ENCODE assay signal across 8 cellular contexts in the genomic region with DNA sequence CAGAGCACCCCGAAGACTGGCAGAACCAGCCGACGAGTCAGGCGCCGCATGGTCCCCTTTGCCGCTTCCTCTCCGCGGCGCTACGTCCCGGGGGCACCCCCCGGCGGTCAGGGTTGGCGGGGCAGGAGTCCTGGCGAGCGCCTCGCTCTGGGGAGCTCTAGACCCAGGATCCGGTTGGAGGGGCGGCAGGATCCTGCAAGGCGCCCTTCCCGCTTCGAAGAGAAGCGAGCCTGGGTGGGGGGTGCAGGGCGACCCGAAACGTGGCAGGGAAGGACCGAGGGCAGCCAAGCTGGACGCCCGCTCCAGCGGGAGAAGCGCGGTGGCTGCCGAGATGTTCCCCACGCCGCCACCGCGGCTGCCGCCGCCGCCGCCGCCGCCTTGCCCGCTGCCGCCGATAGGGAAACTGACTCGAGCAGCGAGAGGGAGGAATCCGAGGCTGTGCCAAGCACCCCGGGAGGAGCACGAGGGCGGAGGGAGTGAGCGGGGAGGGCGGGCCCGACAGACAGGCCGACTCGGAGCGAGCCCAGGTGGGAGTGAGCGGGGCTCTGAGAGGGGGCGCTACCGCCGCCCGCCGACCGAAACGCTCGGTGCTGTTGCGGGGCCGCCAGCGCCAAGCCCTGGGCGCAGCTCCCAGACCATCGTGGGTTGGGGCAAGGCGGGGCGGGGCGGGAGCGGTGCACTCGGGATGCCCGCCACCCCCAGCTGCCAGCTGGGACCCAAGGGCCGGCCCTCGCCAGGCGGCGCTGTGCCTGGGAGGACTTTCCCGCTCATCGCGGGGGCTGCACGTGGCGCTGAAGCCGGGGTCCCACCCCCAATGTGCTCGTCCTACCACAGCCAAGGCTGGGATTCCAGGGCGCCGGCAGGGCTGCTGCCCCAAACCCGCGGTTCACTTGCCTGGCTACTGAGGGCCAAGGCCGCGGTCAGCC. TPM values are rescaled to one million over a fixed set of nuclear protein-coding genes. Genes with fewer than 3 reads are reported as not detected.
DNase-seq lines count a peak whose midpoint lies in the region; ATAC-seq, FAIRE-seq and TF ChIP-seq lines count a peak whose summit lies in the region.

GALNT14 (minus strand) TSS at position 404 of the 926 bp plus-strand sequence; CDS start at position 50, 354 bp downstream.

- intact Hi-C loops in breast epithelium (cut with DNase I; ENCODE audit: low total_unique reads) (no loop called here), sigmoid colon (cut with DNase I) (no loop called here)

- peak within 1 kb of the TSS in 1 of 2 donors; percentile 28 for H3K27ac ChIP-seq in breast epithelium
- no peak within 1 kb of the TSS for H3K27ac ChIP-seq in iPS-20b (ENCODE audit: low read length)
- H3K27ac ChIP-seq in sigmoid colon = peak within 1 kb of the TSS in 1 of 4 donors; percentile 25

- peaks cover 0 to 21% of the 10 kb centered on the region in 2 donors for H3K27me3 ChIP-seq in breast epithelium
- peaks cover 89% of the 10 kb centered on the region for H3K27me3 ChIP-seq in iPS-20b (ENCODE audit: insufficient read depth, low read length)
- H3K27me3 ChIP-seq in sigmoid colon = peaks cover 11 to 49% (median 37%) of the 10 kb centered on the region in 3 donors

- 1 to 2% methylated on average over 95 of the region's 95 CpGs for WGBS in sigmoid colon, 2 donors

- TF ChIP-seq CTCF in breast epithelium (IDR thresholded peaks at IDR 0.05) = peak in 2 of 3 donors; percentile 5 to 29
- TF ChIP-seq CTCF in sigmoid colon (IDR thresholded peaks at IDR 0.05) = peak in 2 of 4 experiments; percentile 28 to 30

- no peaks in the 10 kb centered on the region for H3K36me3 ChIP-seq in breast epithelium
- H3K36me3 ChIP-seq in iPS-20b (ENCODE audit: insufficient read depth, low read depth, low read length) = no peaks in the 10 kb centered on the region
- no peaks in the 10 kb centered on the region for H3K36me3 ChIP-seq in sigmoid colon

- FAIRE-seq in RCC 7860 (lab: Jason Lieb, UNC) = no peak

- TF ChIP-seq POLR2A in breast epithelium (IDR thresholded peaks at IDR 0.05) (no peak), sigmoid colon (IDR thresholded peaks at IDR 0.05) (no peak)

- peak; percentile 31 for DNase-seq in ELR (ENCODE audit: low read depth)
- DNase-seq in RCC 7860 (ENCODE audit: low spot score) = peak; percentile 62
- DNase-seq in breast epithelium (ENCODE audit: low spot score in 2 of 2) = peak in 1 of 2 donors; percentile 38
- peak; percentile 70 for DNase-seq in sigmoid colon

- H3K4me1 ChIP-seq in breast epithelium = no peaks in the 10 kb centered on the region
- H3K4me1 ChIP-seq in iPS-20b (ENCODE audit: insufficient read depth, low read length) = no peaks in the 10 kb centered on the region
- peaks cover 0 to 24% (median 20%) of the 10 kb centered on the region in 4 donors for H3K4me1 ChIP-seq in sigmoid colon

- ATAC-seq in HG02885 (IDR thresholded peaks at IDR 0.05; ENCODE audit: poor library complexity, unreplicated experiment) = peak; percentile 71
- ATAC-seq in GM19467 (IDR thresholded peaks at IDR 0.05; ENCODE audit: unreplicated experiment) = no peak
- ATAC-seq in GM21447 (IDR thresholded peaks at IDR 0.05; ENCODE audit: unreplicated experiment) = no peak

- H3K9me3 ChIP-seq in breast epithelium (no peaks in the 10 kb centered on the region), iPS-20b (ENCODE audit: insufficient read depth, low read depth, low read length) (no peaks in the 10 kb centered on the region), sigmoid colon (no peaks in the 10 kb centered on the region)

- H3K4me3 ChIP-seq in breast epithelium (peak within 1 kb of the TSS; percentile 37 to 69 (median 61)), iPS-20b (ENCODE audit: low read length) (peak within 1 kb of the TSS; percentile 71), sigmoid colon (peak within 1 kb of the TSS; percentile 30 to 58 (median 50))

- peak within 1 kb of the TSS; percentile 25; the same call in 1 of the 2 replicates for H3K9ac ChIP-seq in iPS-20b (ENCODE audit: low read depth, low read length)

- TF ChIP-seq EP300 in sigmoid colon (IDR thresholded peaks at IDR 0.05) = no peak

RNA-seq across cellular contexts. Expression of gene GALNT14, which starts in this region (rescaled TPM):
- total RNA-seq in breast epithelium (1 to 10 TPM in 2 of 3 donors, under 1 TPM in 1; 0.16 to 4.3 (median 4.1) TPM), sigmoid colon (1 to 10 TPM in 1 of 4 donors, not detected in 3; 1.2 TPM)
- polyA plus RNA-seq in sigmoid colon = 1 to 10 TPM in 2 of 3 donors, not detected in 1; 1.2 to 2.3 TPM
